ENCODE assay signal across 8 cellular contexts in the genomic region with DNA sequence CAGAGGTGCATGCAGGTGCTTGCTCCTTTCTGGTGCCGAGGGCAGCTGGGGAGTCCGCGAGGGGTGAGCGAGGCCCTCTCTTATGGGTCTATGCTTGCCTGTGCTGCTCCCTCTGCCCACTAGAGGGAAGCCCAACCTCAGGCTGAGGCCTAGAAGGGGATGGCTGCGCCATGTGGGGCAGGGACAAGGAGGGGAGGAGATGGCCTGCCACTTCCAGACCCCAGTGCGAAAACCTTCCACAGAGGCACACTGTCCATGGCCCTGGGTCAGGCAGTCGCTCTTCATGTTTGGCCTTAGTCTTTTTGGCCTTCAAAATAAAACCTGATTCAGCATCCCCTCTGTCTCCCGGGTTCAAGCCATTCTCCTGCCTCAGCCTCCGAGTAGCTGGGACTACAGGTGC.
DNase-seq lines count a peak whose midpoint lies in the region; ATAC-seq and TF ChIP-seq lines count a peak whose summit lies in the region.

No MANE protein-coding gene starts in this region.

- ATAC-seq in GM21786 (IDR thresholded peaks at IDR 0.05; ENCODE audit: unreplicated experiment) (peak; percentile 50), HG03175 (IDR thresholded peaks at IDR 0.05; ENCODE audit: unreplicated experiment) (no peak)

- in situ Hi-C loops in T47D (cut with HindIII; ENCODE audit: low pct_unique_long_range_greater_than_20kb, low sequenced_read_pairs): no loop called here

- DNase-seq in NCI-H2081 treated with DMSO at 0.1 percent for 48 hours (lab: John Stamatoyannopoulos, UW) (peak; percentile 8), T47D (ENCODE audit: low read depth in 1 of 2, low spot score in 1 of 2) (peak; percentile 76 to 91), islet precursor cell (peak; percentile 87)
- DNase-seq in stimulated activated CD4-positive, alpha-beta T cell treated with anti-CD3 and anti-CD28 coated beads, Interleukin-2, amount 100 ng/mL, for 4 hours (ENCODE audit: low read depth): peak; percentile 48

- TF ChIP-seq CTCF in C4-2B (conservative IDR thresholded peaks at IDR 0.05) (peak; percentile 91), VCaP (conservative IDR thresholded peaks at IDR 0.05) (peak; percentile 89)

- no peak overlapping the region for H3K27ac ChIP-seq in C4-2B
- no peak overlapping the region for H3K27ac ChIP-seq in VCaP

Comparison
In these comparisons a context has a peak if more than half of its experiments do, and no peak if none do; other contexts are left out.
1. DNase-seq: peak in every context shown above with its lines; median percentile 87 in islet precursor cell; 84 in T47D; 48 in stimulated activated CD4-positive, alpha-beta T cell treated with anti-CD3 and anti-CD28 coated beads, Interleukin-2, amount 100 ng/mL, for 4 hours; 8 in NCI-H2081 treated with DMSO at 0.1 percent for 48 hours.